In the genomic region with DNA sequence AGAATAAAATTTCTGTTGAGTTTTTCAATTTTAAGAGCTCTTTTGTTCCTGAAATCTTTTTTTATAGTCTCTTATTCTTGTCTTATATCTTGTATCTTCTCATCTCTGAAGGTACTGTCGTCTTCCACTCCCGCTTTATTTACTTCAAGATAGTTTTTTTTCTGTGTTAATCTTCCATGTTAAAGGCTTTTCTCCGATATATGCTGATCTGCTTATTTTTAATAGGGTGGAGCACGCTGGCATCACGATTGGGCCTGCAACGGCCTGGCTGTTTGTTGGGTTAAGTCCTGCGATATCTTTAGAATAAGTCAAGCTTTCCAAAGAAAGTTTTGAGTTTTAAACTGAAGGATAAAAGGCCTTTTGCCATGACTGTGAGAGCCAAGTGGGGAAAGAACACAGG, we compare ENCODE assay signal across 20 cellular contexts.
"Had no signal": no experiment of that assay in that cellular context is flagged by ENCODE, and none has a peak within 500 bp of the region (broad histone marks: within the 10 kb centered on the region; RNA-seq: fewer than 3 reads in every experiment).

No MANE protein-coding gene starts in this region.

- DNase-seq: activated CD4-positive, alpha-beta T cell treated with anti-CD3 and anti-CD28 coated beads for 4 hours; activated CD8-positive, alpha-beta memory T cell treated with anti-CD3 and anti-CD28 coated beads, Interleukin-2, amount 50 U/mL, for 48 hours; activated CD8-positive, alpha-beta T cell treated with anti-CD3 and anti-CD28 coated beads, Interleukin-2, amount 10 ng/mL, durations not matched to agents 7 days and 5 days; activated T-cell treated with anti-CD3 and anti-CD28 coated beads, Interleukin-2, amount 50 U/mL, for 1 hour; Kasumi-1; NCI-H1105 treated with DMSO at 0.1 percent for 48 hours; NCI-H1436 treated with DMSO at 0.1 percent for 48 hours; NCI-H187; NCI-H2081; NCI-H510A treated with DMSO at 0.1 percent for 48 hours; NCI-H69; NK-92 treated with Interleukin-12 subunit alpha and Interleukin-12 subunit beta, amount 100 ng/mL, for 24 hours; OCI-M1; RPMI8226; T-cell had no signal

- H3K27ac Mint-ChIP-seq: activated CD8-positive, alpha-beta T cell treated with anti-CD3 and anti-CD28 coated beads, Interleukin-2, amount 10 ng/mL, durations not matched to agents 7 days and 5 days had no signal

- H3K4me3 Mint-ChIP-seq: activated CD8-positive, alpha-beta T cell treated with anti-CD3 and anti-CD28 coated beads, Interleukin-2, amount 10 ng/mL, durations not matched to agents 7 days and 5 days; T-cell had no signal

- H3K27ac ChIP-seq: SK-N-MC, VCaP had no signal

- H3K27me3 Mint-ChIP-seq: T-cell had no signal

- H3K4me3 ChIP-seq: SK-N-MC had no signal

- ATAC-seq: activated CD8-positive, alpha-beta T cell treated with anti-CD3 and anti-CD28 coated beads, Interleukin-2, amount 10 ng/mL, durations not matched to agents 7 days and 5 days; activated naive CD4-positive, alpha-beta T cell treated with anti-CD3 and anti-CD28 coated beads, Interleukin-2, amount 50 U/mL, for 72 hours; Panc1; Right ventricle myocardium inferior; T-cell had no signal
